ENCODE assay signal across 1 cellular context in genomic region chr19:14502334-14503092, GRCh38.
TF ChIP-seq lines count a peak whose summit lies in the region.

No MANE protein-coding gene starts in this region.

TF ChIP-seq in K562, 482 proteins besides CTCF, POLR2A, EP300 and RAD21:
- TF ChIP-seq RERE (CRISPR knock-in tag; IDR thresholded peaks at IDR 0.05; ENCODE audit: borderline replicate concordance) (no peak), ZNF134 (CRISPR knock-in tag; conservative IDR thresholded peaks at IDR 0.05) (no peak), CEBPB (tag; IDR thresholded peaks at IDR 0.05) (peak; percentile 68), BCOR (IDR thresholded peaks at IDR 0.05) (peak; percentile 42; the same call in 1 of the 2 replicates), TSHZ1 (CRISPR knock-in tag; IDR thresholded peaks at IDR 0.05) (no peak), BDP1 (IDR thresholded peaks at IDR 0.05; ENCODE audit: insufficient read depth, insufficient read length) (no peak), CREB3 (tag; conservative IDR thresholded peaks at IDR 0.05; ENCODE audit: low read depth) (no peak), IRF9 (tag; IDR thresholded peaks at IDR 0.05) (no peak), ZMIZ1 (IDR thresholded peaks at IDR 0.05; ENCODE audit: low read depth in 2 of 2, low read length in 2 of 2) (no peak), RBM25 (IDR thresholded peaks at IDR 0.05; ENCODE audit: low read depth, low read length, severe bottlenecking) (peak; percentile 64), BCLAF1 (IDR thresholded peaks at IDR 0.05; ENCODE audit: borderline replicate concordance in 1 of 2, control insufficient read depth in 1 of 2, low read depth in 2 of 2, low read length in 1 of 2) (no peak), SMARCB1 (IDR thresholded peaks at IDR 0.05; ENCODE audit: insufficient read length, low read depth) (no peak), ZNF511 (CRISPR knock-in tag; IDR thresholded peaks at IDR 0.05) (no peak)
